9 cellular contexts compared by ENCODE assay signal in genomic region chr7:137967143-137968018, GRCh38. TPM values are rescaled to one million over a fixed set of nuclear protein-coding genes. Genes with fewer than 3 reads are reported as not detected.
DNase-seq lines count a peak whose midpoint lies in the region; ATAC-seq and TF ChIP-seq lines count a peak whose summit lies in the region.
"Had no signal": no experiment of that assay in that cellular context is flagged by ENCODE, and none has a peak within 500 bp of the region (broad histone marks: within the 10 kb centered on the region; RNA-seq: fewer than 3 reads in every experiment).

No MANE protein-coding gene starts in this region.

- no peak for TF ChIP-seq CTCF in foreskin keratinocyte (conservative IDR thresholded peaks at IDR 0.05)
- TF ChIP-seq CTCF in thoracic aorta (IDR thresholded peaks at IDR 0.05): no peak
- no peak for TF ChIP-seq CTCF in BE2C (IDR thresholded peaks at IDR 0.05; ENCODE audit: low read depth, low read length)

- H3K36me3 ChIP-seq in thoracic aorta (no peaks in the 10 kb centered on the region), BE2C (no peaks in the 10 kb centered on the region)

- no peaks in the 10 kb centered on the region for H3K9me3 Mint-ChIP-seq in activated naive CD8-positive, alpha-beta T cell treated with anti-CD3 and anti-CD28 coated beads for 36 hours

- no peak overlapping the region for H3K27ac ChIP-seq in foreskin keratinocyte
- peak overlapping the region; percentile 89 to 90 for H3K27ac ChIP-seq in thoracic aorta

- peak; percentile 89 for DNase-seq in HCEC 1CT
- peak; percentile 43 to 80 for DNase-seq in SW 1271 (lab: John Stamatoyannopoulos, UW)
- DNase-seq in foreskin keratinocyte: peak in 1 of 2 donors; percentile 62
- no peak for DNase-seq in thoracic aorta (ENCODE audit: low spot score)
- DNase-seq in NCI-H1417 (lab: John Stamatoyannopoulos, UW): no peak
- DNase-seq in activated naive CD8-positive, alpha-beta T cell treated with anti-CD3 and anti-CD28 coated beads for 36 hours: no peak
- DNase-seq in BE2C: no peak
- DNase-seq: RPMI8226 had no signal

- peaks cover 15% of the 10 kb centered on the region for H3K4me1 Mint-ChIP-seq in activated naive CD8-positive, alpha-beta T cell treated with anti-CD3 and anti-CD28 coated beads for 36 hours

- H3K4me3 Mint-ChIP-seq in activated naive CD8-positive, alpha-beta T cell treated with anti-CD3 and anti-CD28 coated beads for 36 hours: no peak overlapping the region

- H3K36me3 Mint-ChIP-seq in activated naive CD8-positive, alpha-beta T cell treated with anti-CD3 and anti-CD28 coated beads for 36 hours: peaks cover 17% of the 10 kb centered on the region

- H3K27me3 Mint-ChIP-seq in activated naive CD8-positive, alpha-beta T cell treated with anti-CD3 and anti-CD28 coated beads for 36 hours: no peaks in the 10 kb centered on the region

- no peak overlapping the region for H3K27ac Mint-ChIP-seq in activated naive CD8-positive, alpha-beta T cell treated with anti-CD3 and anti-CD28 coated beads for 36 hours

- H3K4me3 ChIP-seq in thoracic aorta (peak overlapping the region; percentile 51), BE2C (ENCODE audit: low read depth, low read length) (no peak overlapping the region)

- H3K9me3 ChIP-seq in thoracic aorta (no peaks in the 10 kb centered on the region), BE2C (no peaks in the 10 kb centered on the region)

- H3K27me3 ChIP-seq in foreskin keratinocyte (no peaks in the 10 kb centered on the region), thoracic aorta (replicated peaks; ENCODE audit: insufficient read depth) (no peaks in the 10 kb centered on the region), BE2C (no peaks in the 10 kb centered on the region)

- ATAC-seq in foreskin keratinocyte (peak; percentile 68), thoracic aorta (ENCODE audit: insufficient number of reproducible peaks, low FRiP score, low read depth) (peak; percentile 46), GM19351 (IDR thresholded peaks at IDR 0.05; ENCODE audit: unreplicated experiment) (no peak)

- peaks cover 18% of the 10 kb centered on the region for H3K4me1 ChIP-seq in foreskin keratinocyte
- H3K4me1 ChIP-seq in thoracic aorta (ENCODE audit: control insufficient read depth in 1 of 2, low read depth in 2 of 2): peaks cover 59 to 87% of the 10 kb centered on the region in 2 donors
- no peaks in the 10 kb centered on the region for H3K4me1 ChIP-seq in BE2C

RNA-seq across cellular contexts. Expression of gene CREB3L2, which starts 34.5 kb away (rescaled TPM):
- total RNA-seq in foreskin keratinocyte (23.7 and 31.8 TPM in 2 replicates), thoracic aorta (10 to 100 TPM; 85.3 to 96.7 TPM)
- polyA plus RNA-seq in foreskin keratinocyte: 7.9 and 8.6 TPM in 2 replicates
- 10 to 100 TPM; 20.4 to 21.8 TPM for total RNA-seq in activated naive CD8-positive, alpha-beta T cell treated with anti-CD3 and anti-CD28 coated beads for 36 hours
- 9.6 TPM for polyA plus RNA-seq in BE2C (2012; ENCODE audit: insufficient read depth, insufficient read length, low read depth)

Comparison
In these comparisons a context has a peak if more than half of its experiments do, and no peak if none do; other contexts are left out.
1. DNase-seq: peak in HCEC 1CT (single experiment) and SW 1271 (2 of 2); none in thoracic aorta (single experiment), NCI-H1417 (0 of 3), activated naive CD8-positive, alpha-beta T cell treated with anti-CD3 and anti-CD28 coated beads for 36 hours (single experiment) and BE2C (single experiment).